Comparison of ENCODE assay signal across 15 cellular contexts in genomic region chr2:173708757-173709156, GRCh38.
A peak's percentile ranks its signal among the peaks of the same experiment; 100 is the strongest.
DNase-seq lines count a peak whose midpoint lies in the region; ATAC-seq and TF ChIP-seq lines count a peak whose summit lies in the region.
"Had no signal": no experiment of that assay in that cellular context is flagged by ENCODE, and none has a peak within 500 bp of the region (broad histone marks: within the 10 kb centered on the region; RNA-seq: fewer than 3 reads in every experiment).

No MANE protein-coding gene starts in this region.

- no peaks in the 10 kb centered on the region for H3K9me3 ChIP-seq in sigmoid colon
- H3K9me3 ChIP-seq: BE2C had no signal

- CTCF ChIA-PET in activated CD8-positive, alpha-beta memory T cell treated with anti-CD3 and anti-CD28 coated beads, Interleukin-2, amount 10 ng/mL, durations not matched to agents 7 days and 5 days (lab: Charles Lee), result no interaction called here

- H3K4me3 ChIP-seq in sigmoid colon, result no peak overlapping the region

- no peaks in the 10 kb centered on the region for H3K9me3 Mint-ChIP-seq in activated CD8-positive, alpha-beta memory T cell treated with anti-CD3 and anti-CD28 coated beads, Interleukin-2, amount 10 ng/mL, durations not matched to agents 7 days and 5 days (ENCODE audit: low read depth)
- H3K9me3 Mint-ChIP-seq in stimulated activated memory B cell treated with anti-CD40 and anti-IgM and Interleukin-4, amounts not matched to agents 10 μg/mL and 1 μg/mL and 100 μg/mL, for 72 hours, result no peaks in the 10 kb centered on the region
- H3K9me3 Mint-ChIP-seq: CD8-positive, alpha-beta T cell; IgD-negative memory B cell had no signal

- no peaks in the 10 kb centered on the region for H3K4me1 ChIP-seq in sigmoid colon
- H3K4me1 ChIP-seq: BE2C had no signal

- DNase-seq in LHCN-M2 (ENCODE audit: low read depth), result peak; percentile 77
- peak; percentile 12 for DNase-seq in NCI-H524 treated with DMSO at 0.1 percent for 48 hours (lab: John Stamatoyannopoulos, UW)
- DNase-seq in left ventricle myocardium superior, result no peak
- DNase-seq in sigmoid colon, result peak; percentile 81
- no peak for DNase-seq in activated CD8-positive, alpha-beta memory T cell treated with anti-CD3 and anti-CD28 coated beads, Interleukin-2, amount 10 ng/mL, durations not matched to agents 7 days and 5 days
- DNase-seq: BE2C; CD8-positive, alpha-beta T cell; H7; NCI-H1048; NCI-H146; NCI-H345; NCI-H748 treated with DMSO at 0.1 percent for 48 hours had no signal

- 8 to 55% methylated on average over 5 of the region's 5 CpGs for WGBS in sigmoid colon, 2 donors

- H3K36me3 ChIP-seq in sigmoid colon, result no peaks in the 10 kb centered on the region
- H3K36me3 ChIP-seq: BE2C had no signal

- no peaks in the 10 kb centered on the region for H3K36me3 Mint-ChIP-seq in activated CD8-positive, alpha-beta memory T cell treated with anti-CD3 and anti-CD28 coated beads, Interleukin-2, amount 10 ng/mL, durations not matched to agents 7 days and 5 days
- no peaks in the 10 kb centered on the region for H3K36me3 Mint-ChIP-seq in stimulated activated memory B cell treated with anti-CD40 and anti-IgM and Interleukin-4, amounts not matched to agents 10 μg/mL and 1 μg/mL and 100 μg/mL, for 72 hours
- H3K36me3 Mint-ChIP-seq: CD8-positive, alpha-beta T cell; IgD-negative memory B cell had no signal

- TF ChIP-seq CTCF in sigmoid colon (IDR thresholded peaks at IDR 0.05), result no peak

- H3K27me3 Mint-ChIP-seq in activated CD8-positive, alpha-beta memory T cell treated with anti-CD3 and anti-CD28 coated beads, Interleukin-2, amount 10 ng/mL, durations not matched to agents 7 days and 5 days, result peaks cover 15% of the 10 kb centered on the region
- peaks cover 10% of the 10 kb centered on the region for H3K27me3 Mint-ChIP-seq in stimulated activated memory B cell treated with anti-CD40 and anti-IgM and Interleukin-4, amounts not matched to agents 10 μg/mL and 1 μg/mL and 100 μg/mL, for 72 hours

- intact Hi-C loops in left ventricle myocardium superior (cut with micrococcal nuclease) (no loop called here), sigmoid colon (cut with DNase I) (no loop called here)

- H3K27ac ChIP-seq in sigmoid colon, result no peak overlapping the region

- no peak overlapping the region for H3K27ac Mint-ChIP-seq in activated CD8-positive, alpha-beta memory T cell treated with anti-CD3 and anti-CD28 coated beads, Interleukin-2, amount 10 ng/mL, durations not matched to agents 7 days and 5 days
- H3K27ac Mint-ChIP-seq in stimulated activated memory B cell treated with anti-CD40 and anti-IgM and Interleukin-4, amounts not matched to agents 10 μg/mL and 1 μg/mL and 100 μg/mL, for 72 hours, result no peak overlapping the region
- H3K27ac Mint-ChIP-seq: CD8-positive, alpha-beta T cell; IgD-negative memory B cell had no signal

- no peaks in the 10 kb centered on the region for H3K27me3 ChIP-seq in sigmoid colon
- H3K27me3 ChIP-seq: BE2C had no signal

- ATAC-seq in left ventricle myocardium superior (peak; percentile 89), HG03378 (IDR thresholded peaks at IDR 0.05; ENCODE audit: unreplicated experiment) (no peak)
- ATAC-seq in activated CD8-positive, alpha-beta memory T cell treated with anti-CD3 and anti-CD28 coated beads, Interleukin-2, amount 10 ng/mL, durations not matched to agents 7 days and 5 days, result no peak
- no peak for ATAC-seq in stimulated activated memory B cell treated with anti-CD40 and anti-IgM and Interleukin-4, amounts not matched to agents 10 μg/mL and 1 μg/mL and 100 μg/mL, for 72 hours
- ATAC-seq: CD8-positive, alpha-beta T cell had no signal

- no peak for TF ChIP-seq EP300 in sigmoid colon (IDR thresholded peaks at IDR 0.05)

- TF ChIP-seq POLR2A in sigmoid colon (IDR thresholded peaks at IDR 0.05), result no peak

- no peak overlapping the region for H3K4me3 Mint-ChIP-seq in activated CD8-positive, alpha-beta memory T cell treated with anti-CD3 and anti-CD28 coated beads, Interleukin-2, amount 10 ng/mL, durations not matched to agents 7 days and 5 days
- no peak overlapping the region for H3K4me3 Mint-ChIP-seq in stimulated activated memory B cell treated with anti-CD40 and anti-IgM and Interleukin-4, amounts not matched to agents 10 μg/mL and 1 μg/mL and 100 μg/mL, for 72 hours
- H3K4me3 Mint-ChIP-seq: CD8-positive, alpha-beta T cell; IgD-negative memory B cell had no signal

- H3K4me1 Mint-ChIP-seq in activated CD8-positive, alpha-beta memory T cell treated with anti-CD3 and anti-CD28 coated beads, Interleukin-2, amount 10 ng/mL, durations not matched to agents 7 days and 5 days, result no peaks in the 10 kb centered on the region
- H3K4me1 Mint-ChIP-seq in stimulated activated memory B cell treated with anti-CD40 and anti-IgM and Interleukin-4, amounts not matched to agents 10 μg/mL and 1 μg/mL and 100 μg/mL, for 72 hours, result no peaks in the 10 kb centered on the region
- H3K4me1 Mint-ChIP-seq: IgD-negative memory B cell had no signal

Comparison
In these comparisons a context has a peak if more than half of its experiments do, and no peak if none do; other contexts are left out.
1. DNase-seq: peak in LHCN-M2 (single experiment), NCI-H524 treated with DMSO at 0.1 percent for 48 hours (single experiment) and sigmoid colon (single experiment); none in left ventricle myocardium superior (single experiment) and activated CD8-positive, alpha-beta memory T cell treated with anti-CD3 and anti-CD28 coated beads, Interleukin-2, amount 10 ng/mL, durations not matched to agents 7 days and 5 days (single experiment).